In the genomic region with DNA sequence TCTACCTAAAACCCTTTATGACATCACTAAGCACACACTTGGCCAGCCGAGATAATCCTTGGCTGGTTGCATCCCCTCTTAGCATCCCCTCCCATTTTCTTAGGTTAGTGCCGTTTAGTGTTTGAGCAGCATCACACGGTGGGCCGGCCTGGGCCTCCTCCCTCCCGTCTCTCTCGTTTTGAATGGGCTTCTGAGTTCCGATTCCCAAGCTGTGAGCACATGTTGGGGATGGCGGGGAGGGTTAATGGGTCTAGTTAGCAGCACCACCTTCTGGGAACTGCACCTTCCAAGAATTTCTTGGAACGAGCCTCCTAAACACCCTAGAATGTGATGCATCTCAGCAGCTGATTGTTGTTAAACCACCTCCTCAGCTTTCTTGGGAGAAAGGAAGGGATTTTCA, we compare ENCODE assay signal across 30 cellular contexts.
"Had no signal": no experiment of that assay in that cellular context is flagged by ENCODE, and none has a peak within 500 bp of the region (broad histone marks: within the 10 kb centered on the region; RNA-seq: fewer than 3 reads in every experiment).

No MANE protein-coding gene starts in this region.

- H3K9me3 Mint-ChIP-seq: activated B cell treated with CpG ODN at 0.5 μM for 24 hours; activated CD8-positive, alpha-beta T cell treated with anti-CD3 and anti-CD28 coated beads for 36 hours; activated naive CD4-positive, alpha-beta T cell treated with anti-CD3 and anti-CD28 coated beads for 36 hours; activated naive CD4-positive, alpha-beta T cell treated with anti-CD3 and anti-CD28 coated beads, Interleukin-2, amount 50 U/mL, for 24 hours; activated naive CD8-positive, alpha-beta T cell treated with anti-CD3 and anti-CD28 coated beads for 36 hours; activated naive CD8-positive, alpha-beta T cell treated with anti-CD3 and anti-CD28 coated beads, Interleukin-2, amount 50 U/mL, for 24 hours; activated T-cell treated with anti-CD3 and anti-CD28 coated beads, Interleukin-2, amount 50 U/mL, for 4 hours; activated T-helper 2 cell treated with anti-CD3 and anti-CD28 coated beads, Interferon-gamma antibody, Interleukin-2, Interleukin-4, amounts not matched to agents 10 μg/mL and 5 μg/mL and 100 μg/mL, durations not matched to agents 14 hours and 24 hours and 36 hours; central memory CD8-positive, alpha-beta T cell; dendritic cell treated with granulocyte-macrophage colony-stimulating factor and Interleukin-4, amounts not matched to agents 40 ng/mL and 50 ng/mL, for 4 days had no signal

- H3K4me1 ChIP-seq: ascending aorta, foreskin keratinocyte, gastrocnemius medialis, heart left ventricle had no signal

- H3K27ac Mint-ChIP-seq: activated B cell treated with CpG ODN at 0.5 μM for 24 hours; activated CD8-positive, alpha-beta T cell treated with anti-CD3 and anti-CD28 coated beads for 36 hours; activated naive CD4-positive, alpha-beta T cell treated with anti-CD3 and anti-CD28 coated beads for 36 hours; activated naive CD4-positive, alpha-beta T cell treated with anti-CD3 and anti-CD28 coated beads, Interleukin-2, amount 50 U/mL, for 24 hours; activated naive CD8-positive, alpha-beta T cell treated with anti-CD3 and anti-CD28 coated beads for 36 hours; activated naive CD8-positive, alpha-beta T cell treated with anti-CD3 and anti-CD28 coated beads, Interleukin-2, amount 50 U/mL, for 24 hours; activated T-helper 2 cell treated with anti-CD3 and anti-CD28 coated beads, Interferon-gamma antibody, Interleukin-2, Interleukin-4, amounts not matched to agents 10 μg/mL and 5 μg/mL and 100 μg/mL, durations not matched to agents 14 hours and 24 hours and 36 hours; dendritic cell treated with granulocyte-macrophage colony-stimulating factor and Interleukin-4, amounts not matched to agents 40 ng/mL and 50 ng/mL, for 4 days; endodermal cell had no signal

- H3K27me3 Mint-ChIP-seq: activated CD8-positive, alpha-beta T cell treated with anti-CD3 and anti-CD28 coated beads for 36 hours; activated naive CD4-positive, alpha-beta T cell treated with anti-CD3 and anti-CD28 coated beads, Interleukin-2, amount 50 U/mL, for 24 hours; activated naive CD8-positive, alpha-beta T cell treated with anti-CD3 and anti-CD28 coated beads for 36 hours; brain had no signal

- DNase-seq: activated B cell treated with CpG ODN at 0.5 μM for 24 hours; activated CD4-positive, alpha-beta T cell treated with anti-CD3 and anti-CD28 coated beads for 48 hours; activated CD4-positive, alpha-beta T cell treated with anti-CD3 and anti-CD28 coated beads, Interleukin-2, amount 50 U/mL, for 1 hour; activated CD4-positive, alpha-beta T cell treated with anti-CD3 and anti-CD28 coated beads, Interleukin-2, amount 50 U/mL, for 48 hours; activated CD8-positive, alpha-beta memory T cell treated with anti-CD3 and anti-CD28 coated beads for 24 hours; activated CD8-positive, alpha-beta T cell treated with anti-CD3 and anti-CD28 coated beads for 36 hours; activated effector memory CD4-positive, alpha-beta T cell treated with anti-CD3 and anti-CD28 coated beads, Interleukin-2, amount 50 U/mL, for 16 hours; activated naive CD4-positive, alpha-beta T cell treated with anti-CD3 and anti-CD28 coated beads for 36 hours; activated naive CD8-positive, alpha-beta T cell treated with anti-CD3 and anti-CD28 coated beads for 36 hours; activated naive CD8-positive, alpha-beta T cell treated with anti-CD3 and anti-CD28 coated beads, Interleukin-2, amount 50 U/mL, for 24 hours; activated T-cell treated with anti-CD3 and anti-CD28 coated beads, Interleukin-2, amount 50 U/mL, for 4 hours; dorsolateral prefrontal cortex; effector memory CD4-positive, alpha-beta T cell; endodermal cell; foreskin keratinocyte; gastrocnemius medialis; glutamatergic neuron; heart left ventricle; T-helper 2 cell had no signal

- H3K4me1 Mint-ChIP-seq: activated B cell treated with CpG ODN at 0.5 μM for 24 hours; activated naive CD4-positive, alpha-beta T cell treated with anti-CD3 and anti-CD28 coated beads, Interleukin-2, amount 50 U/mL, for 24 hours; activated naive CD8-positive, alpha-beta T cell treated with anti-CD3 and anti-CD28 coated beads for 36 hours; activated naive CD8-positive, alpha-beta T cell treated with anti-CD3 and anti-CD28 coated beads, Interleukin-2, amount 50 U/mL, for 24 hours; central memory CD8-positive, alpha-beta T cell; endodermal cell had no signal

- ATAC-seq: activated CD4-positive, CD25-positive, alpha-beta regulatory T cell treated with anti-CD3 and anti-CD28 coated beads, Interleukin-2, amount 50 U/mL, for 24 hours; activated CD8-positive, alpha-beta T cell treated with anti-CD3 and anti-CD28 coated beads for 36 hours; activated naive CD8-positive, alpha-beta T cell treated with anti-CD3 and anti-CD28 coated beads, Interleukin-2, amount 50 U/mL, for 24 hours; activated T-cell treated with anti-CD3 and anti-CD28 coated beads, Interleukin-2, amount 50 U/mL, for 4 hours; esophagus mucosa; foreskin keratinocyte; gastrocnemius medialis; heart left ventricle had no signal

- H3K27me3 ChIP-seq: ascending aorta, dorsolateral prefrontal cortex, gastrocnemius medialis had no signal

- H3K4me3 Mint-ChIP-seq: activated B cell treated with CpG ODN at 0.5 μM for 24 hours; activated CD8-positive, alpha-beta T cell treated with anti-CD3 and anti-CD28 coated beads for 36 hours; activated naive CD4-positive, alpha-beta T cell treated with anti-CD3 and anti-CD28 coated beads for 36 hours; activated naive CD4-positive, alpha-beta T cell treated with anti-CD3 and anti-CD28 coated beads, Interleukin-2, amount 50 U/mL, for 24 hours; activated naive CD8-positive, alpha-beta T cell treated with anti-CD3 and anti-CD28 coated beads for 36 hours; activated naive CD8-positive, alpha-beta T cell treated with anti-CD3 and anti-CD28 coated beads, Interleukin-2, amount 50 U/mL, for 24 hours; activated T-cell treated with anti-CD3 and anti-CD28 coated beads, Interleukin-2, amount 50 U/mL, for 4 hours; central memory CD8-positive, alpha-beta T cell; dendritic cell treated with granulocyte-macrophage colony-stimulating factor and Interleukin-4, amounts not matched to agents 40 ng/mL and 50 ng/mL, for 4 days; endodermal cell had no signal

- H3K27ac ChIP-seq: ascending aorta, coronary artery, dorsolateral prefrontal cortex, foreskin keratinocyte, gastrocnemius medialis, heart left ventricle, VCaP had no signal

- H3K9me3 ChIP-seq: ascending aorta, gastrocnemius medialis, heart left ventricle had no signal

- FAIRE-seq: bronchial epithelial cell had no signal

- H3K4me3 ChIP-seq: ascending aorta, coronary artery, dorsolateral prefrontal cortex, gastrocnemius medialis, heart left ventricle had no signal

- H3K36me3 ChIP-seq: ascending aorta, gastrocnemius medialis, heart left ventricle had no signal

- H3K36me3 Mint-ChIP-seq: activated naive CD4-positive, alpha-beta T cell treated with anti-CD3 and anti-CD28 coated beads, Interleukin-2, amount 50 U/mL, for 24 hours; activated naive CD8-positive, alpha-beta T cell treated with anti-CD3 and anti-CD28 coated beads for 36 hours had no signal
